In the genomic region with DNA sequence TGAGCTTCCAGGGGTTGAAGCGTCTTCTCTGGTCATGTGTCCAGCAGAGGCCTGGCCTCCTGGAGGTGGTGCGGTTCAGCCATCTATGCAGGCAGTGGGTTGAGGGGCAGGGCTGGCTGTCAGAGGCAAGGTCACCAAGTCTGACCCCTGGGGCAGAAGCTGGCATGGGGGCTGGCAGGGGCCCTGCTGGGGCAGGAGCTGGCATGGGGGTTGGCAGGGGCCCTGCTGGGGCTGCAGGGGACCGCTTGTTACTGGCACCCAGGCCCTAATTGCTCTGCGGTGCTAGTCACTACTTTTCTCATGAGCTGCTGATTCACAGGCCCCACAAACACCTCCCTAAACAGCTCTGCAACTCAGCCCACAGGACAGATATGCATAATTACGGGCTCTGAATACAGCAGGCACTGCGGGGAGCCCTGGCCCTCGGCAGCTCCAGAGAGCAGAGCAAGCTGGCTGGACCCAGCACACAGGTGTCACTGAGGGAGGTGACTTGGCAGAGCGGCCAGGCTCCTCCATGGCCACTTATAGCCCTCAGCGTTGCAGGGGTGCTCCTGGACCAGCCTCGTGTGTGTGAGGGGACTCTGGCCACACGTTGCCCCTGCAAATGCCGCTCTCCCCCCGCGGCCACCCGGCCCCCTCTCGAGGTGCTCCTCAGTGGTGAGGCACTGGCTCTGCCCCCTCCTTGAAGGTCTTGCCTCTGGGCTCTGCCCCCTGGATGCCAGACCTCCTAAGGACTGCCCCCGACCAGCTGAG, we compare ENCODE assay signal across 11 cellular contexts. TPM values are rescaled to one million over a fixed set of nuclear protein-coding genes. Genes with fewer than 3 reads are reported as not detected.
DNase-seq lines count a peak whose midpoint lies in the region; ATAC-seq and TF ChIP-seq lines count a peak whose summit lies in the region.
"Had no signal": no experiment of that assay in that cellular context is flagged by ENCODE, and none has a peak within 500 bp of the region (broad histone marks: within the 10 kb centered on the region; RNA-seq: fewer than 3 reads in every experiment).

No MANE protein-coding gene starts in this region.

- peak overlapping the region; percentile 73 for H3K27ac Mint-ChIP-seq in activated T-helper 17 cell treated with anti-CD3 and anti-CD28 coated beads, Interleukin-2, amount 50 U/mL, for 72 hours
- H3K27ac Mint-ChIP-seq in neural progenitor cell (peak overlapping the region; percentile 69), nephron progenitor cell (no peak overlapping the region)

- H4K20me1 ChIP-seq in neural progenitor cell (ENCODE audit: low read depth) = peaks cover 8% of the 10 kb centered on the region

- H3K36me3 Mint-ChIP-seq in activated T-cell treated with anti-CD3 and anti-CD28 coated beads, Interleukin-2, amount 50 U/mL, for 4 hours (ENCODE audit: insufficient read depth) = no peaks in the 10 kb centered on the region
- no peaks in the 10 kb centered on the region for H3K36me3 Mint-ChIP-seq in activated T-helper 17 cell treated with anti-CD3 and anti-CD28 coated beads, Interleukin-2, amount 50 U/mL, for 72 hours (ENCODE audit: low read depth)
- no peaks in the 10 kb centered on the region for H3K36me3 Mint-ChIP-seq in neural progenitor cell
- H3K36me3 Mint-ChIP-seq in nephron progenitor cell (ENCODE audit: low read depth) = no peaks in the 10 kb centered on the region

- H3K79me2 ChIP-seq in neural progenitor cell (ENCODE audit: low read depth) = no peaks in the 10 kb centered on the region

- no peak overlapping the region for H3K4me2 ChIP-seq in neural progenitor cell

- H3K27ac ChIP-seq in neural progenitor cell = no peak overlapping the region

- H3K9me3 Mint-ChIP-seq in activated T-cell treated with anti-CD3 and anti-CD28 coated beads, Interleukin-2, amount 50 U/mL, for 4 hours = no peaks in the 10 kb centered on the region
- no peaks in the 10 kb centered on the region for H3K9me3 Mint-ChIP-seq in activated T-helper 17 cell treated with anti-CD3 and anti-CD28 coated beads, Interleukin-2, amount 50 U/mL, for 72 hours
- no peaks in the 10 kb centered on the region for H3K9me3 Mint-ChIP-seq in neural progenitor cell
- H3K9me3 Mint-ChIP-seq in nephron progenitor cell = no peaks in the 10 kb centered on the region

- peaks cover 44% of the 10 kb centered on the region for H3K27me3 Mint-ChIP-seq in activated T-cell treated with anti-CD3 and anti-CD28 coated beads, Interleukin-2, amount 50 U/mL, for 4 hours (ENCODE audit: low read depth)
- peaks cover 9% of the 10 kb centered on the region for H3K27me3 Mint-ChIP-seq in activated T-helper 17 cell treated with anti-CD3 and anti-CD28 coated beads, Interleukin-2, amount 50 U/mL, for 72 hours
- peaks cover 27% of the 10 kb centered on the region for H3K27me3 Mint-ChIP-seq in neural progenitor cell (ENCODE audit: insufficient read depth, low read depth)
- peaks cover 80% of the 10 kb centered on the region for H3K27me3 Mint-ChIP-seq in nephron progenitor cell (ENCODE audit: low read depth, poor library complexity)

- no peaks in the 10 kb centered on the region for H3K9me3 ChIP-seq in neural progenitor cell (ENCODE audit: low read depth)
- H3K9me3 ChIP-seq in mucosa of descending colon = no peaks in the 10 kb centered on the region

- H3K4me3 ChIP-seq in neural progenitor cell (no peak overlapping the region), mucosa of descending colon (no peak overlapping the region)

- peaks cover 21% of the 10 kb centered on the region for H3K4me1 Mint-ChIP-seq in activated T-cell treated with anti-CD3 and anti-CD28 coated beads, Interleukin-2, amount 50 U/mL, for 4 hours (ENCODE audit: low read depth)
- peaks cover 6% of the 10 kb centered on the region for H3K4me1 Mint-ChIP-seq in activated T-helper 17 cell treated with anti-CD3 and anti-CD28 coated beads, Interleukin-2, amount 50 U/mL, for 72 hours
- H3K4me1 Mint-ChIP-seq in neural progenitor cell (peaks cover 22% of the 10 kb centered on the region), nephron progenitor cell (peaks cover 19% of the 10 kb centered on the region)

- H3K36me3 ChIP-seq in neural progenitor cell (no peaks in the 10 kb centered on the region), mucosa of descending colon (ENCODE audit: low read depth) (no peaks in the 10 kb centered on the region)

- no peak for DNase-seq in activated T-cell treated with anti-CD3 and anti-CD28 coated beads, Interleukin-2, amount 50 U/mL, for 4 hours
- no peak for DNase-seq in activated T-cell treated with anti-CD3 and anti-CD28 coated beads, Interleukin-2, amount 50 U/mL, for 1 hour
- DNase-seq in NCI-H2081 (lab: John Stamatoyannopoulos, UW) = peak; percentile 70 to 88
- peak; percentile 56 for DNase-seq in neural progenitor cell (ENCODE audit: low spot score)
- no peak for DNase-seq in nephron progenitor cell
- DNase-seq in mucosa of descending colon = no peak
- DNase-seq: activated gamma-delta T cell treated with Interleukin-2 at 50 U/mL for 16 hours, small intestine had no signal

- no peak overlapping the region for H2AFZ ChIP-seq in neural progenitor cell (replicated peaks)

- TF ChIP-seq CTCF in neural progenitor cell (IDR thresholded peaks at IDR 0.05) = no peak
- TF ChIP-seq CTCF in nephron progenitor cell (IDR thresholded peaks at IDR 0.05) = no peak
- TF ChIP-seq CTCF in mucosa of descending colon (IDR thresholded peaks at IDR 0.05) = no peak

- peak overlapping the region; percentile 46 for H3K4me3 Mint-ChIP-seq in activated T-cell treated with anti-CD3 and anti-CD28 coated beads, Interleukin-2, amount 50 U/mL, for 4 hours
- peak overlapping the region; percentile 68 for H3K4me3 Mint-ChIP-seq in activated T-helper 17 cell treated with anti-CD3 and anti-CD28 coated beads, Interleukin-2, amount 50 U/mL, for 72 hours
- H3K4me3 Mint-ChIP-seq in neural progenitor cell = no peak overlapping the region
- H3K4me3 Mint-ChIP-seq in nephron progenitor cell = no peak overlapping the region

- H3F3A ChIP-seq in neural progenitor cell (ENCODE audit: low read depth) = peaks cover 9% of the 10 kb centered on the region

- intact Hi-C loops in mucosa of descending colon (cut with DNase I, micrococcal nuclease) = no loop called here

- H3K27me3 ChIP-seq in neural progenitor cell = peaks cover 98% of the 10 kb centered on the region

- H3K9ac ChIP-seq in neural progenitor cell = no peak overlapping the region

- H3K4me1 ChIP-seq in neural progenitor cell = peaks cover 19% of the 10 kb centered on the region
- H3K4me1 ChIP-seq in mucosa of descending colon (ENCODE audit: low read depth) = peaks cover 31% of the 10 kb centered on the region

- peak; percentile 29 to 52 for ATAC-seq in activated T-cell treated with anti-CD3 and anti-CD28 coated beads, Interleukin-2, amount 50 U/mL, for 4 hours
- peak; percentile 50 for ATAC-seq in activated T-helper 17 cell treated with anti-CD3 and anti-CD28 coated beads, Interleukin-2, amount 50 U/mL, for 72 hours (replicated peaks)
- ATAC-seq in GM19467 (IDR thresholded peaks at IDR 0.05; ENCODE audit: unreplicated experiment) (no peak), mucosa of descending colon (no peak)

RNA-seq across cellular contexts. Expression of a gene that starts 32.6 kb away (rescaled TPM):
- total RNA-seq in activated T-cell treated with anti-CD3 and anti-CD28 coated beads, Interleukin-2, amount 50 U/mL, for 4 hours = 1 to 10 TPM in 1 of 3 donors, under 1 TPM in 2; 0.50 to 1.0 (median 0.58) TPM
- 1 to 10 TPM in 1 of 2 donors, under 1 TPM in 1; 0.50 to 3.6 TPM for total RNA-seq in activated T-helper 17 cell treated with anti-CD3 and anti-CD28 coated beads, Interleukin-2, amount 50 U/mL, for 72 hours
- not detected in 2 replicates for total RNA-seq in neural progenitor cell (ENCODE audit: low replicate concordance)
- total RNA-seq in mucosa of descending colon = 1 to 10 TPM; 1.9 to 3.4 (median 2.7) TPM
- total RNA-seq: RPMI7951 had no signal

Comparison
In these comparisons a context has a peak if more than half of its experiments do, and no peak if none do; other contexts are left out.
1. ATAC-seq: peak in activated T-cell treated with anti-CD3 and anti-CD28 coated beads, Interleukin-2, amount 50 U/mL, for 4 hours (2 of 2) and activated T-helper 17 cell treated with anti-CD3 and anti-CD28 coated beads, Interleukin-2, amount 50 U/mL, for 72 hours (single experiment); none in GM19467 (single experiment) and mucosa of descending colon (single experiment).
2. DNase-seq: peak in NCI-H2081 (2 of 2) and neural progenitor cell (single experiment); none in activated T-cell treated with anti-CD3 and anti-CD28 coated beads, Interleukin-2, amount 50 U/mL, for 4 hours (single experiment), activated T-cell treated with anti-CD3 and anti-CD28 coated beads, Interleukin-2, amount 50 U/mL, for 1 hour (single experiment), nephron progenitor cell (single experiment) and mucosa of descending colon (0 of 3).
3. H3K4me3 Mint-ChIP-seq: peak in activated T-cell treated with anti-CD3 and anti-CD28 coated beads, Interleukin-2, amount 50 U/mL, for 4 hours (single experiment) and activated T-helper 17 cell treated with anti-CD3 and anti-CD28 coated beads, Interleukin-2, amount 50 U/mL, for 72 hours (single experiment); none in neural progenitor cell (single experiment) and nephron progenitor cell (single experiment).